Comparison of ENCODE assay signal across 16 cellular contexts in genomic region chr10:35390843-35391152, GRCh38. TPM values are rescaled to one million over a fixed set of nuclear protein-coding genes. Genes with fewer than 3 reads are reported as not detected.
DNase-seq lines count a peak whose midpoint lies in the region; ATAC-seq, FAIRE-seq and TF ChIP-seq lines count a peak whose summit lies in the region.
"Had no signal": no experiment of that assay in that cellular context is flagged by ENCODE, and none has a peak within 500 bp of the region (broad histone marks: within the 10 kb centered on the region; RNA-seq: fewer than 3 reads in every experiment).

No MANE protein-coding gene starts in this region.

- H3K4me2 ChIP-seq in HepG2 (ENCODE audit: low read depth, low read length), result no peak overlapping the region

- ATAC-seq in HepG2 (no peak), right lobe of liver (no peak), gastrocnemius medialis (no peak), GM18873 (IDR thresholded peaks at IDR 0.05; ENCODE audit: low FRiP score, unreplicated experiment) (no peak)
- no peak for ATAC-seq in activated naive CD8-positive, alpha-beta T cell treated with anti-CD3 and anti-CD28 coated beads, Interleukin-2, amount 50 U/mL, for 24 hours

- peak overlapping the region; percentile 25 for H3K27ac Mint-ChIP-seq in dendritic cell treated with granulocyte-macrophage colony-stimulating factor and Interleukin-4, amounts not matched to agents 40 ng/mL and 50 ng/mL, for 4 days
- H3K27ac Mint-ChIP-seq in activated naive CD8-positive, alpha-beta T cell treated with anti-CD3 and anti-CD28 coated beads, Interleukin-2, amount 50 U/mL, for 24 hours, result no peak overlapping the region
- H3K27ac Mint-ChIP-seq: CD4-positive, alpha-beta T cell; HFFc6 had no signal

- peaks cover 28% of the 10 kb centered on the region for H3K36me3 Mint-ChIP-seq in dendritic cell treated with granulocyte-macrophage colony-stimulating factor and Interleukin-4, amounts not matched to agents 40 ng/mL and 50 ng/mL, for 4 days (ENCODE audit: low read depth)
- H3K36me3 Mint-ChIP-seq in activated naive CD8-positive, alpha-beta T cell treated with anti-CD3 and anti-CD28 coated beads, Interleukin-2, amount 50 U/mL, for 24 hours (ENCODE audit: low read depth), result peaks cover 10% of the 10 kb centered on the region

- H3K27ac ChIP-seq in HepG2 (ENCODE audit: extremely low read length, insufficient read depth, low read length) (no peak overlapping the region), right lobe of liver (no peak overlapping the region), gastrocnemius medialis (peak overlapping the region in 3 of 4 donors; percentile 32 to 60 (median 45))

- H3K4me1 Mint-ChIP-seq in dendritic cell treated with granulocyte-macrophage colony-stimulating factor and Interleukin-4, amounts not matched to agents 40 ng/mL and 50 ng/mL, for 4 days (ENCODE audit: low read depth), result peaks cover 65% of the 10 kb centered on the region
- peaks cover 54% of the 10 kb centered on the region for H3K4me1 Mint-ChIP-seq in activated naive CD8-positive, alpha-beta T cell treated with anti-CD3 and anti-CD28 coated beads, Interleukin-2, amount 50 U/mL, for 24 hours

- FAIRE-seq in HepG2 (lab: Jason Lieb, UNC), result no peak
- FAIRE-seq: H1 had no signal

- WGBS in HepG2 (ENCODE audit: low lambda C conversion rate), result 92% methylated on average over 2 of the region's 2 CpGs
- WGBS in right lobe of liver (ENCODE audit: insufficient coverage, low coverage, low lambda C conversion rate, missing lambda C conversion rate), result 100% methylated on average over 1 of the region's 2 CpGs

- no peaks in the 10 kb centered on the region for H3K27me3 Mint-ChIP-seq in dendritic cell treated with granulocyte-macrophage colony-stimulating factor and Interleukin-4, amounts not matched to agents 40 ng/mL and 50 ng/mL, for 4 days
- H3K27me3 Mint-ChIP-seq in activated naive CD8-positive, alpha-beta T cell treated with anti-CD3 and anti-CD28 coated beads, Interleukin-2, amount 50 U/mL, for 24 hours, result no peaks in the 10 kb centered on the region
- H3K27me3 Mint-ChIP-seq: CD4-positive, alpha-beta T cell had no signal

- H3K4me1 ChIP-seq in HepG2 (ENCODE audit: insufficient read depth, low read length) (peaks cover 87% of the 10 kb centered on the region), right lobe of liver (peaks cover 0 to 37% (median 10%) of the 10 kb centered on the region in 4 donors), gastrocnemius medialis (peaks cover 55 to 59% of the 10 kb centered on the region in 2 donors)

- no peaks in the 10 kb centered on the region for H3K27me3 ChIP-seq in HepG2 (ENCODE audit: control insufficient read depth in 1 of 2, insufficient read depth in 2 of 2, low read length in 2 of 2)
- no peaks in the 10 kb centered on the region for H3K27me3 ChIP-seq in right lobe of liver
- no peaks in the 10 kb centered on the region for H3K27me3 ChIP-seq in gastrocnemius medialis

- POLR2A ChIA-PET in HepG2 (lab: Yijun Ruan, JAX), result no interaction called here

- in situ Hi-C loops in HepG2 (cut with HindIII; ENCODE audit: extremely low pct_ligation_motif_present, low pct_unique_long_range_greater_than_20kb) (no loop called here), gastrocnemius medialis (cut with MboI; ENCODE audit: low sequenced_read_pairs in 4 of 4) (no loop called here)

- no peak for TF ChIP-seq POLR2A in HepG2 (IDR thresholded peaks at IDR 0.05; ENCODE audit: insufficient read depth in 1 of 2, low read depth in 2 of 2, low read length in 2 of 2)
- TF ChIP-seq POLR2A in right lobe of liver (IDR thresholded peaks at IDR 0.05), result no peak
- TF ChIP-seq POLR2A in gastrocnemius medialis (IDR thresholded peaks at IDR 0.05), result no peak

- TF ChIP-seq CTCF in HepG2 (CRISPR knock-in tag; IDR thresholded peaks at IDR 0.05) (no peak), right lobe of liver (IDR thresholded peaks at IDR 0.05) (no peak), gastrocnemius medialis (IDR thresholded peaks at IDR 0.05 in 4 of 5, conservative IDR thresholded peaks at IDR 0.05 in 1 of 5) (no peak)

- no peak overlapping the region for H2AFZ ChIP-seq in HepG2 (ENCODE audit: low read length)

- peaks cover 97% of the 10 kb centered on the region for H3K79me2 ChIP-seq in HepG2 (ENCODE audit: insufficient read depth, low read length)

- no peak overlapping the region for H3K4me3 ChIP-seq in HepG2 (replicated peaks in 1 of 3; ENCODE audit: insufficient read depth in 1 of 3, low read depth in 2 of 3, low read length in 3 of 3)
- H3K4me3 ChIP-seq in right lobe of liver, result no peak overlapping the region
- no peak overlapping the region for H3K4me3 ChIP-seq in gastrocnemius medialis
- H3K4me3 ChIP-seq: HAP-1 had no signal

- TF ChIP-seq EP300 in HepG2 (IDR thresholded peaks at IDR 0.05; ENCODE audit: low read depth in 2 of 2, low read length in 2 of 2) (no peak), HepG2 (CRISPR knock-in tag; IDR thresholded peaks at IDR 0.05; ENCODE audit: borderline replicate concordance) (no peak)

- peaks cover 16% of the 10 kb centered on the region for H3K9me3 Mint-ChIP-seq in dendritic cell treated with granulocyte-macrophage colony-stimulating factor and Interleukin-4, amounts not matched to agents 40 ng/mL and 50 ng/mL, for 4 days
- peaks cover 22% of the 10 kb centered on the region for H3K9me3 Mint-ChIP-seq in activated naive CD8-positive, alpha-beta T cell treated with anti-CD3 and anti-CD28 coated beads, Interleukin-2, amount 50 U/mL, for 24 hours

- intact Hi-C loops in HepG2 (cut with micrococcal nuclease; ENCODE audit: unreplicated experiment) (no loop called here), right lobe of liver (cut with DNase I) (no loop called here), gastrocnemius medialis (cut with DNase I; ENCODE audit: low total_unique reads) (no loop called here)
- intact Hi-C loops in dendritic cell treated with granulocyte-macrophage colony-stimulating factor and Interleukin-4, amounts not matched to agents 40 ng/mL and 50 ng/mL, for 4 days (cut with micrococcal nuclease), result no loop called here

- H3K9me3 ChIP-seq in HepG2 (ENCODE audit: low read length), result peaks cover 10% of the 10 kb centered on the region; the same call in 1 of the 2 replicates
- peaks cover 0 to 11% (median 0%) of the 10 kb centered on the region in 4 donors for H3K9me3 ChIP-seq in right lobe of liver
- no peaks in the 10 kb centered on the region for H3K9me3 ChIP-seq in gastrocnemius medialis

- no peak for TF ChIP-seq RAD21 in HepG2 (CRISPR knock-in tag; IDR thresholded peaks at IDR 0.05)

- CTCF ChIA-PET in HepG2 (lab: Yijun Ruan, JAX; ENCODE audit: low intra/inter-chr PET ratio, low total read pairs), result no interaction called here

- no peak for DNase-seq in HepG2 (ENCODE audit: low spot score)
- DNase-seq in right lobe of liver, result no peak
- DNase-seq in gastrocnemius medialis, result no peak
- DNase-seq in activated effector memory CD4-positive, alpha-beta T cell treated with anti-CD3 and anti-CD28 coated beads, Interleukin-2, amount 50 U/mL, for 16 hours, result no peak
- DNase-seq in activated naive CD8-positive, alpha-beta T cell treated with anti-CD3 and anti-CD28 coated beads, Interleukin-2, amount 50 U/mL, for 24 hours, result no peak
- DNase-seq: ACHN; C1 segment of cervical spinal cord; CD4-positive, alpha-beta T cell; DMS79; HFFc6; IMR-90; KG1 had no signal

- H4K20me1 ChIP-seq in HepG2 (ENCODE audit: insufficient read depth, low read length), result no peaks in the 10 kb centered on the region; the same call in 1 of the 2 replicates

- BruUV-seq in HepG2 (replicated peaks; lab: Mats Ljungman, UMichigan), result no TSS peak

- no peak overlapping the region for H3K4me3 Mint-ChIP-seq in dendritic cell treated with granulocyte-macrophage colony-stimulating factor and Interleukin-4, amounts not matched to agents 40 ng/mL and 50 ng/mL, for 4 days
- H3K4me3 Mint-ChIP-seq in activated naive CD8-positive, alpha-beta T cell treated with anti-CD3 and anti-CD28 coated beads, Interleukin-2, amount 50 U/mL, for 24 hours, result no peak overlapping the region
- H3K4me3 Mint-ChIP-seq: HFFc6 had no signal

- H3K36me3 ChIP-seq in HepG2 (replicated peaks in 1 of 2; ENCODE audit: control insufficient read depth in 1 of 2, insufficient read depth in 2 of 2, low read length in 2 of 2) (no peaks in the 10 kb centered on the region), right lobe of liver (no peaks in the 10 kb centered on the region), gastrocnemius medialis (no peaks in the 10 kb centered on the region)
- H3K36me3 ChIP-seq: HAP-1 had no signal

- no peak overlapping the region for H3K9ac ChIP-seq in HepG2 (ENCODE audit: insufficient read depth, low read depth, low read length)

TF ChIP-seq in HepG2, 621 proteins besides CTCF, POLR2A, EP300 and RAD21 (continues in another document):
- TF ChIP-seq ZNF562 (CRISPR knock-in tag; IDR thresholded peaks at IDR 0.05; ENCODE audit: borderline replicate concordance) (peak; percentile 71; the same call in 1 of the 2 replicates), NFE2 (CRISPR knock-in tag; IDR thresholded peaks at IDR 0.05) (no peak), KAT7 (CRISPR knock-in tag; IDR thresholded peaks at IDR 0.05; ENCODE audit: borderline replicate concordance) (no peak)

RNA-seq across cellular contexts. Expression of gene CCNY, which starts 54.5 kb away (rescaled TPM):
- total RNA-seq in HepG2 (2016; rRNA removed; fragmentation: Illumina TruSeq; extraction: Trizol) (54.7 and 63.6 TPM in 2 replicates), right lobe of liver (10 to 100 TPM; 22.4 to 49.2 (median 41.4) TPM), gastrocnemius medialis (10 to 100 TPM; 23.9 to 68.1 (median 39.5) TPM)
- total RNA-seq in HepG2 (2016; cell fraction: cytosol; rRNA removed; fragmentation: Illumina TruSeq; extraction: Trizol; ENCODE audit: low read depth), result 18.1 and 25.9 TPM in 2 replicates
- 53.9 and 58.9 TPM in 2 replicates for total RNA-seq in HepG2 (2016; cell fraction: insoluble cytoplasmic fraction; rRNA removed; fragmentation: Illumina TruSeq; extraction: Trizol)
- total RNA-seq in HepG2 (2016; cell fraction: membrane; rRNA removed; fragmentation: Illumina TruSeq; extraction: Trizol), result 49.7 and 54.2 TPM in 2 replicates
- total RNA-seq in HepG2 (2016; cell fraction: nucleus; rRNA removed; fragmentation: Illumina TruSeq; extraction: Trizol), result 31.8 and 32.4 TPM in 2 replicates
- 46.4 and 48.2 TPM in 2 replicates for polyA plus RNA-seq in HepG2 (2011; rRNA removed)
- polyA plus RNA-seq in HepG2 (2011; cell fraction: cytosol; rRNA removed), result 27.7 and 34.1 TPM in 2 replicates
- polyA plus RNA-seq in HepG2 (2011; cell fraction: nucleus; rRNA removed), result 12.4 and 14.5 TPM in 2 replicates
- 49.5 and 71.9 TPM in 2 replicates for polyA plus RNA-seq in HepG2 (2012)
- 25.8 and 27.0 TPM in 2 replicates for polyA plus RNA-seq in HepG2 (2016; cell fraction: cytosol; fragmentation: Illumina TruSeq; extraction: Trizol; ENCODE audit: low read depth)
- 74.5 and 85.3 TPM in 2 replicates for polyA plus RNA-seq in HepG2 (2016; cell fraction: insoluble cytoplasmic fraction; fragmentation: Illumina TruSeq; extraction: Trizol; ENCODE audit: low read depth)
- 59.1 and 60.1 TPM in 2 replicates for polyA plus RNA-seq in HepG2 (2016; cell fraction: membrane; fragmentation: Illumina TruSeq; extraction: Trizol; ENCODE audit: low read depth)
- polyA plus RNA-seq in HepG2 (2016; cell fraction: nucleus; fragmentation: Illumina TruSeq; extraction: Trizol; ENCODE audit: insufficient read depth, low read depth), result 48.6 and 48.7 TPM in 2 replicates
- polyA minus RNA-seq in HepG2 (2011; rRNA and poly(A)+ RNA removed; ENCODE audit: low replicate concordance), result 42.9 and 44.3 TPM in 2 replicates
- 25.1 and 33.3 TPM in 2 replicates for polyA minus RNA-seq in HepG2 (2011; cell fraction: cytosol; rRNA and poly(A)+ RNA removed)
- polyA minus RNA-seq in HepG2 (2011; cell fraction: nucleus; rRNA and poly(A)+ RNA removed), result 27.3 and 40.3 TPM in 2 replicates

Comparison
In these comparisons a context has a peak if more than half of its experiments do, and no peak if none do; other contexts are left out.
1. H3K27ac ChIP-seq: peak in gastrocnemius medialis (3 of 4); none in HepG2 (single experiment) and right lobe of liver (0 of 3).